Comparison of ENCODE assay signal across 21 cellular contexts in the genomic region with DNA sequence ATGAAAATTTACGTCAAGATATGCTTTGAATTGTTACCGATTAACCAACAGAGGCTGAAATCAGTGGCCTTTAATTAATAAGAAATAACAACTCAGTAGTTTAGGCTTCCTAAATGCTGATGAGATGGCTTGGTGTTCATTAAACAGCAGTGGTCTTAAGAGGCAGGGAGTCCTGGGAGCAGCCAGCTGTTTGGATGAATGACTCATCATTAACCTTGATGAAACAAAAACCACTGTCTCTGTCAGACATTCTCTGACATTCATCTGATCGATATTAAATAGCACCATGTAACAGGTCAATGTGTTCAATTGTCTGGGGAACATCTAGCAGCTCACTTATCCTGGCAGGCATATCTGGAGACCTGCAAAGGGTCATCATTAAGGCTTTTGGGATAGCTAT.
A peak's percentile ranks its signal among the peaks of the same experiment; 100 is the strongest.
DNase-seq lines count a peak whose midpoint lies in the region; ATAC-seq, FAIRE-seq and TF ChIP-seq lines count a peak whose summit lies in the region.
"Had no signal": no experiment of that assay in that cellular context is flagged by ENCODE, and none has a peak within 500 bp of the region (broad histone marks: within the 10 kb centered on the region; RNA-seq: fewer than 3 reads in every experiment).

No MANE protein-coding gene starts in this region.

- no peaks in the 10 kb centered on the region for H3K9me2 ChIP-seq in GM23248 (ENCODE audit: insufficient read depth)
- no peaks in the 10 kb centered on the region for H3K9me2 ChIP-seq in PC-3 (replicated peaks; ENCODE audit: low read length)

- DNase-seq in A549 (ENCODE audit: low read depth in 1 of 2, low spot score in 1 of 2) = no peak
- peak; percentile 14 for DNase-seq in GM23248
- peak; percentile 11 for DNase-seq in PC-3
- DNase-seq in glomerular visceral epithelial cell (ENCODE audit: extremely low spot score) = peak; percentile 12
- no peak for DNase-seq in NK-92 (lab: John Stamatoyannopoulos, UW; ENCODE audit: unreplicated experiment)
- DNase-seq in stimulated activated CD4-positive, alpha-beta T cell treated with anti-CD3 and anti-CD28 coated beads, Interleukin-2, amount 100 ng/mL, for 24 hours = no peak
- no peak for DNase-seq in colonic mucosa
- no peak for DNase-seq in NCI-H2107 treated with DMSO at 0.1 percent for 48 hours (lab: John Stamatoyannopoulos, UW; ENCODE audit: unreplicated experiment)
- DNase-seq: activated CD8-positive, alpha-beta T cell treated with anti-CD3 and anti-CD28 coated beads for 36 hours; activated naive CD4-positive, alpha-beta T cell treated with Interleukin-2 at 50 U/mL for 16 hours; activated T-cell treated with anti-CD3 and anti-CD28 coated beads, Interleukin-2, amount 50 U/mL, for 1 hour; DMS153; effector memory CD4-positive, alpha-beta T cell; Kasumi-1; left ventricle myocardium inferior; NCI-H1105 treated with DMSO at 0.1 percent for 48 hours; nephron progenitor cell; stimulated activated CD4-positive, alpha-beta T cell treated with anti-CD3 and anti-CD28 coated beads, Interleukin-1b, Interleukin-23, amount 100 ng/mL, for 48 hours; stimulated activated naive CD4-positive, alpha-beta T cell had no signal

- 55% methylated on average over 3 of the region's 3 CpGs for WGBS in A549 (ENCODE audit: missing lambda C conversion rate)
- WGBS in GM23248 (ENCODE audit: low coverage in 1 of 2, low lambda C conversion rate in 2 of 2, missing lambda C conversion rate in 2 of 2), 2 experiments = 81 to 82% methylated on average over 3 of the region's 3 CpGs

- TF ChIP-seq EP300 in A549 (IDR thresholded peaks at IDR 0.05) = no peak

- no peak for ATAC-seq in A549
- no peak for ATAC-seq in PC-3
- ATAC-seq: activated CD8-positive, alpha-beta T cell treated with anti-CD3 and anti-CD28 coated beads for 36 hours had no signal

- in situ Hi-C loops in GM23248 (cut with MboI) = no loop called here

- H3K4me2 ChIP-seq in A549 (no peak overlapping the region), GM23248 (ENCODE audit: unreplicated experiment) (no peak overlapping the region), PC-3 (ENCODE audit: low read length) (no peak overlapping the region)

- no peak for TF ChIP-seq POLR2A in A549 (IDR thresholded peaks at IDR 0.05; ENCODE audit: low read length)

- H3F3A ChIP-seq in GM23248 (ENCODE audit: insufficient read depth) = no peaks in the 10 kb centered on the region
- no peaks in the 10 kb centered on the region for H3F3A ChIP-seq in PC-3 (ENCODE audit: low read length, unreplicated experiment)

- H3K4me1 ChIP-seq in A549 (0 out of 3 replicates have a peak, but pooled peaks cover 5% of the 10 kb centered on the region), GM23248 (ENCODE audit: insufficient read depth) (0 out of 2 replicates have a peak, but pooled peaks cover 10% of the 10 kb centered on the region), PC-3 (ENCODE audit: insufficient read depth, low read length) (peaks cover 10% of the 10 kb centered on the region; the same call in 1 of the 2 replicates), colonic mucosa (no peaks in the 10 kb centered on the region)
- H3K4me1 ChIP-seq: esophagus muscularis mucosa, left ventricle myocardium inferior had no signal

- no peak overlapping the region for H3K27ac ChIP-seq in A549
- no peak overlapping the region for H3K27ac ChIP-seq in GM23248
- no peak overlapping the region for H3K27ac ChIP-seq in PC-3 (ENCODE audit: low read length)
- H3K27ac ChIP-seq in colonic mucosa = no peak overlapping the region
- H3K27ac ChIP-seq: esophagus muscularis mucosa, left ventricle myocardium inferior had no signal

- H3K79me2 ChIP-seq in GM23248 (ENCODE audit: insufficient read depth) (no peaks in the 10 kb centered on the region), PC-3 (ENCODE audit: low read length) (no peaks in the 10 kb centered on the region)

- FAIRE-seq in A549 (lab: Jason Lieb, UNC) = no peak
- FAIRE-seq: GM12891 had no signal

- H2AFZ ChIP-seq in GM23248 = no peak overlapping the region
- H2AFZ ChIP-seq in PC-3 (ENCODE audit: low read length) = no peak overlapping the region

- H3K4me3 ChIP-seq in A549 (no peak overlapping the region), GM23248 (no peak overlapping the region), PC-3 (ENCODE audit: low read length) (no peak overlapping the region), colonic mucosa (no peak overlapping the region)
- H3K4me3 ChIP-seq: esophagus muscularis mucosa, left ventricle myocardium inferior had no signal

- no peaks in the 10 kb centered on the region for H4K20me1 ChIP-seq in GM23248 (ENCODE audit: insufficient read depth)
- no peaks in the 10 kb centered on the region for H4K20me1 ChIP-seq in PC-3 (ENCODE audit: low read length)

- H3K9me3 ChIP-seq in A549 (no peaks in the 10 kb centered on the region), GM23248 (ENCODE audit: low read depth) (no peaks in the 10 kb centered on the region), PC-3 (ENCODE audit: low read length) (no peaks in the 10 kb centered on the region), colonic mucosa (no peaks in the 10 kb centered on the region)
- H3K9me3 ChIP-seq: esophagus muscularis mucosa, left ventricle myocardium inferior had no signal

- POLR2A ChIA-PET in A549 (lab: Yijun Ruan, JAX) = no interaction called here
- POLR2A ChIA-PET in PC-3 (lab: Charles Lee; ENCODE audit: unreplicated experiment) = no interaction called here

- H3K27me3 ChIP-seq in GM23248 (replicated peaks; ENCODE audit: insufficient read depth) (no peaks in the 10 kb centered on the region), PC-3 (ENCODE audit: low read length) (no peaks in the 10 kb centered on the region), colonic mucosa (no peaks in the 10 kb centered on the region)
- H3K27me3 ChIP-seq: esophagus muscularis mucosa had no signal

- H3K9ac ChIP-seq in GM23248 = no peak overlapping the region
- H3K9ac ChIP-seq in PC-3 (ENCODE audit: low read length) = no peak overlapping the region
- no peak overlapping the region for H3K9ac ChIP-seq in colonic mucosa (ENCODE audit: low read depth in 2 of 2, low read length in 2 of 2)

- BruUV-seq in PC-3 (replicated peaks; lab: Mats Ljungman, UMichigan) = no TSS peak

- TF ChIP-seq CTCF in A549 (IDR thresholded peaks at IDR 0.05) (no peak), PC-3 (conservative IDR thresholded peaks at IDR 0.05; ENCODE audit: low read depth, low read length) (no peak), colonic mucosa (IDR thresholded peaks at IDR 0.05) (no peak)

- no peaks in the 10 kb centered on the region for H3K36me3 ChIP-seq in GM23248 (ENCODE audit: low read depth)
- H3K36me3 ChIP-seq in PC-3 (ENCODE audit: low read depth, low read length) = no peaks in the 10 kb centered on the region
- no peaks in the 10 kb centered on the region for H3K36me3 ChIP-seq in colonic mucosa
- H3K36me3 ChIP-seq: esophagus muscularis mucosa, left ventricle myocardium inferior had no signal

- no peak for TF ChIP-seq RAD21 in A549 (conservative IDR thresholded peaks at IDR 0.05 in 1 of 2, IDR thresholded peaks at IDR 0.05 in 1 of 2)

- intact Hi-C loops in PC-3 (cut with micrococcal nuclease) (no loop called here), colonic mucosa (cut with DNase I) (no loop called here)

- CTCF ChIA-PET in A549 (lab: Yijun Ruan, JAX) (interaction anchor here (0.8 to 2.0 kb wide), 2 partner anchors 9 to 10 kb away, joined by 3 to 6 read pairs; no protein-coding TSS in a partner anchor), PC-3 (lab: Charles Lee) (no interaction called here)

TF ChIP-seq in A549, 52 proteins besides CTCF, POLR2A, EP300 and RAD21 (continues in another document):
- TF ChIP-seq MAFK (IDR thresholded peaks at IDR 0.05; ENCODE audit: partially characterized antibody) (peak; percentile 27), EHMT2 (IDR thresholded peaks at IDR 0.05; ENCODE audit: low read depth) (no peak), FOSL2 (IDR thresholded peaks at IDR 0.05) (no peak), FOSL2 (CRISPR knock-in tag; IDR thresholded peaks at IDR 0.05) (peak; percentile 51; the same call in 1 of the 2 replicates), HOXB13 (CRISPR knock-in tag; IDR thresholded peaks at IDR 0.05; ENCODE audit: low read depth) (no peak), KDM5A (IDR thresholded peaks at IDR 0.05) (no peak), BCL3 (IDR thresholded peaks at IDR 0.05) (no peak), CHD2 (IDR thresholded peaks at IDR 0.05; ENCODE audit: low read length, partially characterized antibody) (no peak), CEBPB (IDR thresholded peaks at IDR 0.05) (no peak), TP53 (CRISPR knock-in tag; IDR thresholded peaks at IDR 0.05) (no peak), SREBF2 (IDR thresholded peaks at IDR 0.05) (no peak), ZSCAN20 (CRISPR knock-in tag; IDR thresholded peaks at IDR 0.05) (no peak), NFE2L2 (conservative IDR thresholded peaks at IDR 0.05; ENCODE audit: low read length) (peak; percentile 27; the same call in 1 of the 2 replicates), MYC (IDR thresholded peaks at IDR 0.05; ENCODE audit: borderline replicate concordance, low read length) (no peak), FOXS1 (CRISPR knock-in tag; IDR thresholded peaks at IDR 0.05) (no peak)
- TF ChIP-seq, protein P1, sequence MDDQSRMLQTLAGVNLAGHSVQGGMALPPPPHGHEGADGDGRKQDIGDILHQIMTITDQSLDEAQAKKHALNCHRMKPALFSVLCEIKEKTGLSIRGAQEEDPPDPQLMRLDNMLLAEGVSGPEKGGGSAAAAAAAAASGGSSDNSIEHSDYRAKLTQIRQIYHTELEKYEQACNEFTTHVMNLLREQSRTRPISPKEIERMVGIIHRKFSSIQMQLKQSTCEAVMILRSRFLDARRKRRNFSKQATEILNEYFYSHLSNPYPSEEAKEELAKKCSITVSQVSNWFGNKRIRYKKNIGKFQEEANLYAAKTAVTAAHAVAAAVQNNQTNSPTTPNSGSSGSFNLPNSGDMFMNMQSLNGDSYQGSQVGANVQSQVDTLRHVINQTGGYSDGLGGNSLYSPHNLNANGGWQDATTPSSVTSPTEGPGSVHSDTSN (IDR thresholded peaks at IDR 0.05) = no peak

Comparison
In these comparisons a context has a peak if more than half of its experiments do, and no peak if none do; other contexts are left out.
1. DNase-seq: peak in GM23248 (single experiment), PC-3 (single experiment) and glomerular visceral epithelial cell (single experiment); none in A549 (0 of 2), NK-92 (single experiment), stimulated activated CD4-positive, alpha-beta T cell treated with anti-CD3 and anti-CD28 coated beads, Interleukin-2, amount 100 ng/mL, for 24 hours (0 of 2), colonic mucosa (single experiment) and NCI-H2107 treated with DMSO at 0.1 percent for 48 hours (single experiment).